In the genomic region with DNA sequence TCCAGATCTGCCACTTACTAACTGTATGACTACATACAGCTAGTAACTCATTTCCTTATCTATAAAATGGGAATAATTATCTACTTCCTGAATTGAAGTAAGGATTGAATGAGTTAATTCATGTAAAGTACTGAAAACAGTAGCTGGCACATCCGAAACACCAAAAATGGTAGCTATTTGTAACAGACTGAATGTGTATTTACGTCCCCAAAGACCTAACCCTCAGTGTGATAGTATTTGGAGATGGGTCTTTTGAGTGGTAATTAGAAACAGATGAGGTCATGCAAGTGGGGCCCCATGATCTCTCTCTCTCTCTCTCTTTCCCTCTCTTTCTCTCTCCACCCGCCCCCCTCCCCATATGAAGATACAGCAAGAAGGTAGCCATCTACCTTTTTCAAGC, we compare ENCODE assay signal across 21 cellular contexts.
DNase-seq lines count a peak whose midpoint lies in the region; ATAC-seq, FAIRE-seq and TF ChIP-seq lines count a peak whose summit lies in the region.
"Had no signal": no experiment of that assay in that cellular context is flagged by ENCODE, and none has a peak within 500 bp of the region (broad histone marks: within the 10 kb centered on the region; RNA-seq: fewer than 3 reads in every experiment).

No MANE protein-coding gene starts in this region.

- no peaks in the 10 kb centered on the region for H4K20me1 ChIP-seq in K562 (replicated peaks; ENCODE audit: control insufficient read depth, insufficient read depth, low read length)
- H4K20me1 ChIP-seq: BLaER1 treated with 17β-estradiol and CSF1 and Interleukin-3, amounts not matched to agents 10 nM and 100 nM had no signal

- 9% methylated on average over 2 of the region's 3 CpGs for WGBS in K562 (ENCODE audit: insufficient coverage, low coverage, missing lambda C conversion rate)

- CTCF ChIA-PET in A673 (lab: Charles Lee): no interaction called here
- CTCF ChIA-PET in HEK293 (lab: Yijun Ruan, JAX): no interaction called here
- CTCF ChIA-PET in K562 (lab: Yijun Ruan, JAX; ENCODE audit: low intra/inter-chr PET ratio): no interaction called here

- H3K9me3 ChIP-seq in A673 (ENCODE audit: low read depth, low read length, poor library complexity, severe bottlenecking): no peaks in the 10 kb centered on the region
- no peaks in the 10 kb centered on the region for H3K9me3 ChIP-seq in HEK293 (ENCODE audit: control insufficient read depth, insufficient read depth, low read depth, low read length)
- H3K9me3 ChIP-seq in K562 (replicated peaks; ENCODE audit: control insufficient read depth, insufficient read depth, low read depth, low read length): no peaks in the 10 kb centered on the region
- H3K9me3 ChIP-seq: A549; BLaER1 treated with 17β-estradiol and CSF1 and Interleukin-3, amounts not matched to agents 10 nM and 100 nM; Caco-2 had no signal

- no peak for FAIRE-seq in K562 (lab: Jason Lieb, UNC)
- FAIRE-seq: D721Med, GM12878, GM12892, GM18507 had no signal

- TF ChIP-seq RAD21 in K562 (CRISPR knock-in tag; conservative IDR thresholded peaks at IDR 0.05 in 1 of 2, IDR thresholded peaks at IDR 0.05 in 1 of 2): no peak

- peak overlapping the region; percentile 18 for H3K27ac ChIP-seq in A673 (ENCODE audit: low read depth, low read length, poor library complexity, severe bottlenecking)
- no peak overlapping the region for H3K27ac ChIP-seq in HEK293 (ENCODE audit: extremely low read depth, low read depth, low read length)
- H3K27ac ChIP-seq in K562 (ENCODE audit: extremely low read depth, low read depth, low read length): no peak overlapping the region
- H3K27ac ChIP-seq: 22Rv1; A549; BLaER1 treated with 17β-estradiol and CSF1 and Interleukin-3, amounts not matched to agents 10 nM and 100 nM; C4-2B had no signal

- no peaks in the 10 kb centered on the region for H3K27me3 ChIP-seq in A673 (replicated peaks; ENCODE audit: insufficient read depth, low read depth, low read length, poor library complexity)
- H3K27me3 ChIP-seq in K562 (ENCODE audit: control insufficient read depth in 2 of 2, insufficient read depth in 2 of 2, low read length in 2 of 2): peaks cover 0 to 2% of the 10 kb centered on the region in 2 experiments; a peak in 1 of 5 replicates
- H3K27me3 ChIP-seq: BLaER1 treated with 17β-estradiol and CSF1 and Interleukin-3, amounts not matched to agents 10 nM and 100 nM had no signal

- DNase-seq in A673 (ENCODE audit: low spot score): peak; percentile 88
- no peak for DNase-seq in K562 (ENCODE audit: extremely low read depth in 1 of 4, low spot score in 3 of 4)
- no peak for DNase-seq in posterior cingulate gyrus
- DNase-seq in ACHN: no peak
- DNase-seq: AML-193; Caco-2; Calu3; CD4-positive, alpha-beta T cell; CD8-positive, alpha-beta T cell; DMS79 treated with DMSO at 0.1 percent for 48 hours; EL; GDM1 had no signal

- no peak overlapping the region for H3K4me2 ChIP-seq in K562 (ENCODE audit: insufficient read depth, low read length)
- H3K4me2 ChIP-seq: A549; BLaER1 treated with 17β-estradiol and CSF1 and Interleukin-3, amounts not matched to agents 10 nM and 100 nM had no signal

- H3K79me2 ChIP-seq in K562 (ENCODE audit: control insufficient read depth, insufficient read depth, low read length): no peaks in the 10 kb centered on the region

- H3K9ac ChIP-seq in K562 (ENCODE audit: insufficient read depth in 1 of 2, low read depth in 2 of 2, low read length in 2 of 2): no peak overlapping the region
- H3K9ac ChIP-seq: BLaER1 treated with 17β-estradiol and CSF1 and Interleukin-3, amounts not matched to agents 10 nM and 100 nM had no signal

- POLR2A ChIA-PET in A673 (lab: Charles Lee; ENCODE audit: low non-redundant PET): no interaction called here
- POLR2A ChIA-PET in HEK293 (lab: Yijun Ruan, JAX): no interaction called here
- POLR2A ChIA-PET in K562 (lab: Yijun Ruan, JAX): interaction anchor here (0.7 kb wide), 1 partner anchor 81 kb away, joined by 3 read pairs; no protein-coding TSS in a partner anchor

- H3K4me3 ChIP-seq in A673 (ENCODE audit: low read depth, low read length, poor library complexity, severe bottlenecking) (no peak overlapping the region), HEK293 (ENCODE audit: low read depth, low read length) (no peak overlapping the region), K562 (no peak overlapping the region)
- H3K4me3 ChIP-seq: A549; BLaER1 treated with 17β-estradiol and CSF1 and Interleukin-3, amounts not matched to agents 10 nM and 100 nM; GM12878 had no signal

- no peak for ATAC-seq in K562
- ATAC-seq: A549; CD8-positive, alpha-beta T cell; GM12878 had no signal

- no peak overlapping the region for H2AFZ ChIP-seq in K562 (ENCODE audit: low read depth, low read length)

- TF ChIP-seq CTCF in A673 (conservative IDR thresholded peaks at IDR 0.05; ENCODE audit: low read depth, low read length): no peak
- no peak for TF ChIP-seq CTCF in HEK293 (tag by site-specific recombination; IDR thresholded peaks at IDR 0.05)
- TF ChIP-seq CTCF in K562 (IDR thresholded peaks at IDR 0.05 in 2 of 3, conservative IDR thresholded peaks at IDR 0.05 in 1 of 3; ENCODE audit: insufficient read depth in 2 of 3, low read depth in 1 of 3, low read length in 3 of 3): no peak

- in situ Hi-C loops in K562 (cut with MboI): no loop called here
- in situ Hi-C loops in ACHN (cut with HindIII; ENCODE audit: low pct_ligation_motif_present, low pct_unique_long_range_greater_than_20kb, low sequenced_read_pairs): no loop called here

- no peaks in the 10 kb centered on the region for H3K9me1 ChIP-seq in K562 (ENCODE audit: control insufficient read depth, insufficient read depth, low read length)

- no peak for TF ChIP-seq EP300 in K562 (IDR thresholded peaks at IDR 0.05; ENCODE audit: low read length)

- peaks cover 17% of the 10 kb centered on the region for H3K4me1 ChIP-seq in A673 (ENCODE audit: insufficient read depth, low read length, poor library complexity, severe bottlenecking)
- no peaks in the 10 kb centered on the region for H3K4me1 ChIP-seq in HEK293 (ENCODE audit: control insufficient read depth, insufficient read depth, low read length)
- no peaks in the 10 kb centered on the region for H3K4me1 ChIP-seq in K562 (replicated peaks in 1 of 2; ENCODE audit: control insufficient read depth in 2 of 2, insufficient read depth in 2 of 2, low read length in 2 of 2)
- H3K4me1 ChIP-seq: A549, Caco-2 had no signal

- no peak for TF ChIP-seq POLR2A in K562 (conservative IDR thresholded peaks at IDR 0.05)

- BruUV-seq in A673 (replicated peaks; lab: Mats Ljungman, UMichigan) (no TSS peak), K562 (replicated peaks; lab: Mats Ljungman, UMichigan) (no TSS peak)

- no peaks in the 10 kb centered on the region for H3K36me3 ChIP-seq in A673 (ENCODE audit: insufficient read depth, low read length, poor library complexity, severe bottlenecking)
- H3K36me3 ChIP-seq in HEK293 (ENCODE audit: control insufficient read depth in 2 of 2, insufficient read depth in 1 of 2, low read length in 2 of 2): no peaks in the 10 kb centered on the region
- H3K36me3 ChIP-seq in K562 (ENCODE audit: control insufficient read depth, insufficient read depth, low read length): no peaks in the 10 kb centered on the region
- H3K36me3 ChIP-seq: BLaER1 treated with 17β-estradiol and CSF1 and Interleukin-3, amounts not matched to agents 10 nM and 100 nM had no signal

- intact Hi-C loops in A673 (cut with micrococcal nuclease; ENCODE audit: unreplicated experiment) (loop anchor here (5.0 kb wide), 1 partner anchor 236 kb away; no protein-coding TSS in a partner anchor), K562 (cut with micrococcal nuclease) (no loop called here), posterior cingulate gyrus (cut with DNase I) (no loop called here)

TF ChIP-seq in HEK293, 187 proteins besides CTCF, POLR2A, EP300 and RAD21 (continues in another document):
- TF ChIP-seq, protein P1, sequence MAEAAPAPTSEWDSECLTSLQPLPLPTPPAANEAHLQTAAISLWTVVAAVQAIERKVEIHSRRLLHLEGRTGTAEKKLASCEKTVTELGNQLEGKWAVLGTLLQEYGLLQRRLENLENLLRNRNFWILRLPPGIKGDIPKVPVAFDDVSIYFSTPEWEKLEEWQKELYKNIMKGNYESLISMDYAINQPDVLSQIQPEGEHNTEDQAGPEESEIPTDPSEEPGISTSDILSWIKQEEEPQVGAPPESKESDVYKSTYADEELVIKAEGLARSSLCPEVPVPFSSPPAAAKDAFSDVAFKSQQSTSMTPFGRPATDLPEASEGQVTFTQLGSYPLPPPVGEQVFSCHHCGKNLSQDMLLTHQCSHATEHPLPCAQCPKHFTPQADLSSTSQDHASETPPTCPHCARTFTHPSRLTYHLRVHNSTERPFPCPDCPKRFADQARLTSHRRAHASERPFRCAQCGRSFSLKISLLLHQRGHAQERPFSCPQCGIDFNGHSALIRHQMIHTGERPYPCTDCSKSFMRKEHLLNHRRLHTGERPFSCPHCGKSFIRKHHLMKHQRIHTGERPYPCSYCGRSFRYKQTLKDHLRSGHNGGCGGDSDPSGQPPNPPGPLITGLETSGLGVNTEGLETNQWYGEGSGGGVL (tag by site-specific recombination; IDR thresholded peaks at IDR 0.05): peak; percentile 45
- TF ChIP-seq HOXD13 (CRISPR knock-in tag; IDR thresholded peaks at IDR 0.05; ENCODE audit: borderline replicate concordance): no peak

TF ChIP-seq in K562, 482 proteins besides CTCF, POLR2A, EP300 and RAD21 (continues in another document):
- TF ChIP-seq GTF2A2 (tag; IDR thresholded peaks at IDR 0.05) (0 out of 2 replicates have a peak, but pooled peaks have one; percentile 20), TBP (optimal IDR thresholded peaks at IDR 0.05; ENCODE audit: low read depth, low read length) (peak; percentile 59), GATAD2B (IDR thresholded peaks at IDR 0.05; ENCODE audit: borderline replicate concordance) (no peak), POLR2AphosphoS5 (IDR thresholded peaks at IDR 0.05; ENCODE audit: control insufficient read depth, insufficient read depth, low read depth, low read length) (0 out of 2 replicates have a peak, but pooled peaks have one; percentile 19), MTA3 (IDR thresholded peaks at IDR 0.05; ENCODE audit: borderline replicate concordance) (no peak), ETV6 (IDR thresholded peaks at IDR 0.05; ENCODE audit: borderline replicate concordance in 1 of 2, low read depth in 2 of 2, low read length in 1 of 2) (no peak), ETV6 (CRISPR knock-in tag; IDR thresholded peaks at IDR 0.05; ENCODE audit: borderline replicate concordance) (no peak), SMARCA4 (IDR thresholded peaks at IDR 0.05) (no peak), CREBBP (IDR thresholded peaks at IDR 0.05; ENCODE audit: low read depth, low read length) (no peak)
- TF ChIP-seq, protein P2, sequence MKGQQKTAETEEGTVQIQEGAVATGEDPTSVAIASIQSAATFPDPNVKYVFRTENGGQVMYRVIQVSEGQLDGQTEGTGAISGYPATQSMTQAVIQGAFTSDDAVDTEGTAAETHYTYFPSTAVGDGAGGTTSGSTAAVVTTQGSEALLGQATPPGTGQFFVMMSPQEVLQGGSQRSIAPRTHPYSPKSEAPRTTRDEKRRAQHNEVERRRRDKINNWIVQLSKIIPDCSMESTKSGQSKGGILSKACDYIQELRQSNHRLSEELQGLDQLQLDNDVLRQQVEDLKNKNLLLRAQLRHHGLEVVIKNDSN (CRISPR knock-in tag; IDR thresholded peaks at IDR 0.05): no peak
